In the genomic region with DNA sequence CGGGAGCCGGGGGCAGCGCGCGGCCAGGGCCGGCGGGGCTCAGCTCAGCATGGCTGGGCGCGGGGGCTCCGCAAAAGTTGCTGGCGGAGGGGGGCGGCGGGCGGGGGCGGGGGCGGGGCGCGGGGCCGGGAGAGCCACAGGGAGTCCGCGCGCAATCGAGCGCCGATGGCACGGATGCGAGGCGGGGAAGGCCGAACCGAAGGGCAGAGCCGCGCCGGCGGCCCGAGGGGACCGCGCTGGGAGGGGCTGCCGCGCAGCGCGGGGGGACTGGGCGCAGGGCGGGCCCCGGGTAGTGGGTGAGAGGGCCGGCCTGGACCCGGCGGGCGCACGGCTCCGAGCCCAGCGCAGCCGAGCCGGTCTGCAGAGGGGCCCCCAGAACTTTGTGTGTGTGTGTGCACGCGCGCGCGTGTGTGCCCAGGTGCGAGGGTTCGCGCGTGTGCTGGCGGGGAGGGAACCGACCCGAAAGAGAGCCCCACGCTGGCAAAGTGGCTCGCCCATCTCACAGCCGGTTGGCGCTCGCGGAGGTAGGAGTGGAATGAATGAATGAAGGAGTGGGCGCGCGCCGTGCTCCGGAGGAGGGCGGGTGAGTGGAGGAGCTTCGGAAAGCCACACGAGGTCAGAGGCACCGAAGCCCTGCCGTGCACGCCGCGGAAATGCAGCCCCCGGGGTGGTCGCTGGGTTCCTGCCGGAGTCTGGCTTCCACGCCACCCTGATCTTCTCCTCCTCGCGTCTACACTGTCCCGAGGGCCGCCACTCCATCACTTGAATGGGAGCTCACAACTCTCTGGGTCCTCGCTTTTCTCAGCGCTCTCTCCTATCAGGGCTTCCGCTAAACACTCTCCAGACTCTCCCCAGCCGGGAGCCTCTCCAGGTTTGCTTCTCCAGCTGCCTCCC, we compare ENCODE assay signal across 1 cellular context.
TF ChIP-seq lines count a peak whose summit lies in the region.

A gene (minus strand): TSS at position 51 of the 894 bp plus-strand sequence. CDS start 375 bp downstream, outside the sequence.

TF ChIP-seq in HepG2, 621 proteins besides CTCF, POLR2A, EP300 and RAD21 (continued from another document and continues in another):
- TF ChIP-seq, protein P1, sequence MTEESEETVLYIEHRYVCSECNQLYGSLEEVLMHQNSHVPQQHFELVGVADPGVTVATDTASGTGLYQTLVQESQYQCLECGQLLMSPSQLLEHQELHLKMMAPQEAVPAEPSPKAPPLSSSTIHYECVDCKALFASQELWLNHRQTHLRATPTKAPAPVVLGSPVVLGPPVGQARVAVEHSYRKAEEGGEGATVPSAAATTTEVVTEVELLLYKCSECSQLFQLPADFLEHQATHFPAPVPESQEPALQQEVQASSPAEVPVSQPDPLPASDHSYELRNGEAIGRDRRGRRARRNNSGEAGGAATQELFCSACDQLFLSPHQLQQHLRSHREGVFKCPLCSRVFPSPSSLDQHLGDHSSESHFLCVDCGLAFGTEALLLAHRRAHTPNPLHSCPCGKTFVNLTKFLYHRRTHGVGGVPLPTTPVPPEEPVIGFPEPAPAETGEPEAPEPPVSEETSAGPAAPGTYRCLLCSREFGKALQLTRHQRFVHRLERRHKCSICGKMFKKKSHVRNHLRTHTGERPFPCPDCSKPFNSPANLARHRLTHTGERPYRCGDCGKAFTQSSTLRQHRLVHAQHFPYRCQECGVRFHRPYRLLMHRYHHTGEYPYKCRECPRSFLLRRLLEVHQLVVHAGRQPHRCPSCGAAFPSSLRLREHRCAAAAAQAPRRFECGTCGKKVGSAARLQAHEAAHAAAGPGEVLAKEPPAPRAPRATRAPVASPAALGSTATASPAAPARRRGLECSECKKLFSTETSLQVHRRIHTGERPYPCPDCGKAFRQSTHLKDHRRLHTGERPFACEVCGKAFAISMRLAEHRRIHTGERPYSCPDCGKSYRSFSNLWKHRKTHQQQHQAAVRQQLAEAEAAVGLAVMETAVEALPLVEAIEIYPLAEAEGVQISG (CRISPR knock-in tag; IDR thresholded peaks at IDR 0.05): peak; percentile 32
- TF ChIP-seq TSC22D2 (CRISPR knock-in tag; IDR thresholded peaks at IDR 0.05; ENCODE audit: borderline replicate concordance) (0 out of 2 replicates have a peak, but pooled peaks have one; percentile 29), ZNF598 (CRISPR knock-in tag; IDR thresholded peaks at IDR 0.05; ENCODE audit: borderline replicate concordance) (no peak; the same call in 1 of the 2 replicates), ZNF607 (CRISPR knock-in tag; IDR thresholded peaks at IDR 0.05; ENCODE audit: borderline replicate concordance) (peak; percentile 55; the same call in 1 of the 2 replicates), ZNF790 (CRISPR knock-in tag; IDR thresholded peaks at IDR 0.05; ENCODE audit: borderline replicate concordance) (no peak), ZSCAN21 (CRISPR knock-in tag; IDR thresholded peaks at IDR 0.05; ENCODE audit: borderline replicate concordance) (peak; percentile 66; the same call in 1 of the 2 replicates), TEAD2 (CRISPR knock-in tag; IDR thresholded peaks at IDR 0.05) (no peak), ZSCAN30 (CRISPR knock-in tag; IDR thresholded peaks at IDR 0.05) (no peak), HNRNPLL (IDR thresholded peaks at IDR 0.05; ENCODE audit: low read depth, low read length, poor library complexity, severe bottlenecking) (peak; percentile 41), ZIK1 (CRISPR knock-in tag; IDR thresholded peaks at IDR 0.05; ENCODE audit: borderline replicate concordance, low read depth) (0 out of 2 replicates have a peak, but pooled peaks have one; percentile 25), ERF (CRISPR knock-in tag; IDR thresholded peaks at IDR 0.05) (peak; percentile 41; the same call in 1 of the 2 replicates), HES4 (CRISPR knock-in tag; IDR thresholded peaks at IDR 0.05; ENCODE audit: borderline replicate concordance) (peak; percentile 46; the same call in 1 of the 2 replicates), CHCHD3 (CRISPR knock-in tag; IDR thresholded peaks at IDR 0.05) (no peak), MEF2D (CRISPR knock-in tag; IDR thresholded peaks at IDR 0.05) (no peak), ZMYM4 (CRISPR knock-in tag; IDR thresholded peaks at IDR 0.05) (0 out of 2 replicates have a peak, but pooled peaks have one; percentile 10), ZNF7 (CRISPR knock-in tag; IDR thresholded peaks at IDR 0.05) (no peak), ASH2L (IDR thresholded peaks at IDR 0.05; ENCODE audit: insufficient read length, low read depth, low read length) (peak; percentile 78), ZNF724P (CRISPR knock-in tag; IDR thresholded peaks at IDR 0.05; ENCODE audit: borderline replicate concordance) (no peak), ZNF709 (CRISPR knock-in tag; IDR thresholded peaks at IDR 0.05) (0 out of 2 replicates have a peak, but pooled peaks have one; percentile 64), ZFP82 (CRISPR knock-in tag; IDR thresholded peaks at IDR 0.05; ENCODE audit: borderline replicate concordance) (no peak), ZNF678 (CRISPR knock-in tag; IDR thresholded peaks at IDR 0.05) (no peak)
- TF ChIP-seq, protein P2, sequence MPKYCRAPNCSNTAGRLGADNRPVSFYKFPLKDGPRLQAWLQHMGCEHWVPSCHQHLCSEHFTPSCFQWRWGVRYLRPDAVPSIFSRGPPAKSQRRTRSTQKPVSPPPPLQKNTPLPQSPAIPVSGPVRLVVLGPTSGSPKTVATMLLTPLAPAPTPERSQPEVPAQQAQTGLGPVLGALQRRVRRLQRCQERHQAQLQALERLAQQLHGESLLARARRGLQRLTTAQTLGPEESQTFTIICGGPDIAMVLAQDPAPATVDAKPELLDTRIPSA (CRISPR knock-in tag; IDR thresholded peaks at IDR 0.05; ENCODE audit: borderline replicate concordance): 0 out of 2 replicates have a peak, but pooled peaks have one; percentile 63
- TF ChIP-seq, protein P3, sequence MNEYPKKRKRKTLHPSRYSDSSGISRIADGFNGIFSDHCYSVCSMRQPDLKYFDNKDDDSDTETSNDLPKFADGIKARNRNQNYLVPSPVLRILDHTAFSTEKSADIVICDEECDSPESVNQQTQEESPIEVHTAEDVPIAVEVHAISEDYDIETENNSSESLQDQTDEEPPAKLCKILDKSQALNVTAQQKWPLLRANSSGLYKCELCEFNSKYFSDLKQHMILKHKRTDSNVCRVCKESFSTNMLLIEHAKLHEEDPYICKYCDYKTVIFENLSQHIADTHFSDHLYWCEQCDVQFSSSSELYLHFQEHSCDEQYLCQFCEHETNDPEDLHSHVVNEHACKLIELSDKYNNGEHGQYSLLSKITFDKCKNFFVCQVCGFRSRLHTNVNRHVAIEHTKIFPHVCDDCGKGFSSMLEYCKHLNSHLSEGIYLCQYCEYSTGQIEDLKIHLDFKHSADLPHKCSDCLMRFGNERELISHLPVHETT (CRISPR knock-in tag; conservative IDR thresholded peaks at IDR 0.05): no peak; the same call in 1 of the 2 replicates
- TF ChIP-seq, protein P4, sequence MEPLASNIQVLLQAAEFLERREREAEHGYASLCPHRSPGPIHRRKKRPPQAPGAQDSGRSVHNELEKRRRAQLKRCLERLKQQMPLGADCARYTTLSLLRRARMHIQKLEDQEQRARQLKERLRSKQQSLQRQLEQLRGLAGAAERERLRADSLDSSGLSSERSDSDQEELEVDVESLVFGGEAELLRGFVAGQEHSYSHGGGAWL (CRISPR knock-in tag; IDR thresholded peaks at IDR 0.05): 0 out of 2 replicates have a peak, but pooled peaks have one; percentile 25
- TF ChIP-seq, protein P5, sequence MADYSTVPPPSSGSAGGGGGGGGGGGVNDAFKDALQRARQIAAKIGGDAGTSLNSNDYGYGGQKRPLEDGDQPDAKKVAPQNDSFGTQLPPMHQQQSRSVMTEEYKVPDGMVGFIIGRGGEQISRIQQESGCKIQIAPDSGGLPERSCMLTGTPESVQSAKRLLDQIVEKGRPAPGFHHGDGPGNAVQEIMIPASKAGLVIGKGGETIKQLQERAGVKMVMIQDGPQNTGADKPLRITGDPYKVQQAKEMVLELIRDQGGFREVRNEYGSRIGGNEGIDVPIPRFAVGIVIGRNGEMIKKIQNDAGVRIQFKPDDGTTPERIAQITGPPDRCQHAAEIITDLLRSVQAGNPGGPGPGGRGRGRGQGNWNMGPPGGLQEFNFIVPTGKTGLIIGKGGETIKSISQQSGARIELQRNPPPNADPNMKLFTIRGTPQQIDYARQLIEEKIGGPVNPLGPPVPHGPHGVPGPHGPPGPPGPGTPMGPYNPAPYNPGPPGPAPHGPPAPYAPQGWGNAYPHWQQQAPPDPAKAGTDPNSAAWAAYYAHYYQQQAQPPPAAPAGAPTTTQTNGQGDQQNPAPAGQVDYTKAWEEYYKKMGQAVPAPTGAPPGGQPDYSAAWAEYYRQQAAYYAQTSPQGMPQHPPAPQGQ (CRISPR knock-in tag; IDR thresholded peaks at IDR 0.05; ENCODE audit: borderline replicate concordance): no peak
- TF ChIP-seq, protein P6, sequence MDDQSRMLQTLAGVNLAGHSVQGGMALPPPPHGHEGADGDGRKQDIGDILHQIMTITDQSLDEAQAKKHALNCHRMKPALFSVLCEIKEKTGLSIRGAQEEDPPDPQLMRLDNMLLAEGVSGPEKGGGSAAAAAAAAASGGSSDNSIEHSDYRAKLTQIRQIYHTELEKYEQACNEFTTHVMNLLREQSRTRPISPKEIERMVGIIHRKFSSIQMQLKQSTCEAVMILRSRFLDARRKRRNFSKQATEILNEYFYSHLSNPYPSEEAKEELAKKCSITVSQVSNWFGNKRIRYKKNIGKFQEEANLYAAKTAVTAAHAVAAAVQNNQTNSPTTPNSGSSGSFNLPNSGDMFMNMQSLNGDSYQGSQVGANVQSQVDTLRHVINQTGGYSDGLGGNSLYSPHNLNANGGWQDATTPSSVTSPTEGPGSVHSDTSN (CRISPR knock-in tag; IDR thresholded peaks at IDR 0.05; ENCODE audit: borderline replicate concordance): no peak
- TF ChIP-seq, protein P7, sequence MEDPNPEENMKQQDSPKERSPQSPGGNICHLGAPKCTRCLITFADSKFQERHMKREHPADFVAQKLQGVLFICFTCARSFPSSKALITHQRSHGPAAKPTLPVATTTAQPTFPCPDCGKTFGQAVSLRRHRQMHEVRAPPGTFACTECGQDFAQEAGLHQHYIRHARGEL (CRISPR knock-in tag; IDR thresholded peaks at IDR 0.05): no peak
- TF ChIP-seq, protein P8, sequence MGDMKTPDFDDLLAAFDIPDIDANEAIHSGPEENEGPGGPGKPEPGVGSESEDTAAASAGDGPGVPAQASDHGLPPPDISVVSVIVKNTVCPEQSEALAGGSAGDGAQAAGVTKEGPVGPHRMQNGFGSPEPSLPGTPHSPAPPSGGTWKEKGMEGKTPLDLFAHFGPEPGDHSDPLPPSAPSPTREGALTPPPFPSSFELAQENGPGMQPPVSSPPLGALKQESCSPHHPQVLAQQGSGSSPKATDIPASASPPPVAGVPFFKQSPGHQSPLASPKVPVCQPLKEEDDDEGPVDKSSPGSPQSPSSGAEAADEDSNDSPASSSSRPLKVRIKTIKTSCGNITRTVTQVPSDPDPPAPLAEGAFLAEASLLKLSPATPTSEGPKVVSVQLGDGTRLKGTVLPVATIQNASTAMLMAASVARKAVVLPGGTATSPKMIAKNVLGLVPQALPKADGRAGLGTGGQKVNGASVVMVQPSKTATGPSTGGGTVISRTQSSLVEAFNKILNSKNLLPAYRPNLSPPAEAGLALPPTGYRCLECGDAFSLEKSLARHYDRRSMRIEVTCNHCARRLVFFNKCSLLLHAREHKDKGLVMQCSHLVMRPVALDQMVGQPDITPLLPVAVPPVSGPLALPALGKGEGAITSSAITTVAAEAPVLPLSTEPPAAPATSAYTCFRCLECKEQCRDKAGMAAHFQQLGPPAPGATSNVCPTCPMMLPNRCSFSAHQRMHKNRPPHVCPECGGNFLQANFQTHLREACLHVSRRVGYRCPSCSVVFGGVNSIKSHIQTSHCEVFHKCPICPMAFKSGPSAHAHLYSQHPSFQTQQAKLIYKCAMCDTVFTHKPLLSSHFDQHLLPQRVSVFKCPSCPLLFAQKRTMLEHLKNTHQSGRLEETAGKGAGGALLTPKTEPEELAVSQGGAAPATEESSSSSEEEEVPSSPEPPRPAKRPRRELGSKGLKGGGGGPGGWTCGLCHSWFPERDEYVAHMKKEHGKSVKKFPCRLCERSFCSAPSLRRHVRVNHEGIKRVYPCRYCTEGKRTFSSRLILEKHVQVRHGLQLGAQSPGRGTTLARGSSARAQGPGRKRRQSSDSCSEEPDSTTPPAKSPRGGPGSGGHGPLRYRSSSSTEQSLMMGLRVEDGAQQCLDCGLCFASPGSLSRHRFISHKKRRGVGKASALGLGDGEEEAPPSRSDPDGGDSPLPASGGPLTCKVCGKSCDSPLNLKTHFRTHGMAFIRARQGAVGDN (CRISPR knock-in tag; IDR thresholded peaks at IDR 0.05): peak; percentile 90
- TF ChIP-seq, protein P9, sequence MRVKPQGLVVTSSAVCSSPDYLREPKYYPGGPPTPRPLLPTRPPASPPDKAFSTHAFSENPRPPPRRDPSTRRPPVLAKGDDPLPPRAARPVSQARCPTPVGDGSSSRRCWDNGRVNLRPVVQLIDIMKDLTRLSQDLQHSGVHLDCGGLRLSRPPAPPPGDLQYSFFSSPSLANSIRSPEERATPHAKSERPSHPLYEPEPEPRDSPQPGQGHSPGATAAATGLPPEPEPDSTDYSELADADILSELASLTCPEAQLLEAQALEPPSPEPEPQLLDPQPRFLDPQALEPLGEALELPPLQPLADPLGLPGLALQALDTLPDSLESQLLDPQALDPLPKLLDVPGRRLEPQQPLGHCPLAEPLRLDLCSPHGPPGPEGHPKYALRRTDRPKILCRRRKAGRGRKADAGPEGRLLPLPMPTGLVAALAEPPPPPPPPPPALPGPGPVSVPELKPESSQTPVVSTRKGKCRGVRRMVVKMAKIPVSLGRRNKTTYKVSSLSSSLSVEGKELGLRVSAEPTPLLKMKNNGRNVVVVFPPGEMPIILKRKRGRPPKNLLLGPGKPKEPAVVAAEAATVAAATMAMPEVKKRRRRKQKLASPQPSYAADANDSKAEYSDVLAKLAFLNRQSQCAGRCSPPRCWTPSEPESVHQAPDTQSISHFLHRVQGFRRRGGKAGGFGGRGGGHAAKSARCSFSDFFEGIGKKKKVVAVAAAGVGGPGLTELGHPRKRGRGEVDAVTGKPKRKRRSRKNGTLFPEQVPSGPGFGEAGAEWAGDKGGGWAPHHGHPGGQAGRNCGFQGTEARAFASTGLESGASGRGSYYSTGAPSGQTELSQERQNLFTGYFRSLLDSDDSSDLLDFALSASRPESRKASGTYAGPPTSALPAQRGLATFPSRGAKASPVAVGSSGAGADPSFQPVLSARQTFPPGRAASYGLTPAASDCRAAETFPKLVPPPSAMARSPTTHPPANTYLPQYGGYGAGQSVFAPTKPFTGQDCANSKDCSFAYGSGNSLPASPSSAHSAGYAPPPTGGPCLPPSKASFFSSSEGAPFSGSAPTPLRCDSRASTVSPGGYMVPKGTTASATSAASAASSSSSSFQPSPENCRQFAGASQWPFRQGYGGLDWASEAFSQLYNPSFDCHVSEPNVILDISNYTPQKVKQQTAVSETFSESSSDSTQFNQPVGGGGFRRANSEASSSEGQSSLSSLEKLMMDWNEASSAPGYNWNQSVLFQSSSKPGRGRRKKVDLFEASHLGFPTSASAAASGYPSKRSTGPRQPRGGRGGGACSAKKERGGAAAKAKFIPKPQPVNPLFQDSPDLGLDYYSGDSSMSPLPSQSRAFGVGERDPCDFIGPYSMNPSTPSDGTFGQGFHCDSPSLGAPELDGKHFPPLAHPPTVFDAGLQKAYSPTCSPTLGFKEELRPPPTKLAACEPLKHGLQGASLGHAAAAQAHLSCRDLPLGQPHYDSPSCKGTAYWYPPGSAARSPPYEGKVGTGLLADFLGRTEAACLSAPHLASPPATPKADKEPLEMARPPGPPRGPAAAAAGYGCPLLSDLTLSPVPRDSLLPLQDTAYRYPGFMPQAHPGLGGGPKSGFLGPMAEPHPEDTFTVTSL (CRISPR knock-in tag; IDR thresholded peaks at IDR 0.05; ENCODE audit: borderline replicate concordance): no peak
